Comparison of ENCODE assay signal across 30 cellular contexts in the genomic region with DNA sequence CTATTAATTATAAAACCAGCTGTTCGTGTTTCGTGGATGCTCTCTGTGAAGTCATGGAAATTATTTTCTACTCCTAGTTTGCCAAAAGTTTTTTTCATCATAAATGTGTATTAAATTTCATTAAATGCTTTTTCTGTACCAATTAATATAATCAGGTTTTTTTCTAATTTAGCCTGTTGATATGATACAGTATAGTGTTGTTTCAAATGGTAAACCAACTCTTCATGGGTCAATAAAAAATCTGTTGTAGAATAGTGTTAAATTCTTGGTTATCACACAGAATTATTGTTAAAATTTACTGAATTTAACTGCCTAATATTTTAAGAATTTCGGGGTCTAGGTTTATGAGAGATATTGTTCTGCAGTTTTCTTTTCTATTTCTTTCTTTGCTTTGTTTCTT.
"Had no signal": no experiment of that assay in that cellular context is flagged by ENCODE, and none has a peak within 500 bp of the region (broad histone marks: within the 10 kb centered on the region; RNA-seq: fewer than 3 reads in every experiment).

No MANE protein-coding gene starts in this region.

- H3K4me1 ChIP-seq: pancreas, prostate gland, right lobe of liver, sigmoid colon, spleen, suprapubic skin, testis, tibial artery, transverse colon, upper lobe of right lung, uterus had no signal

- H3K4me3 Mint-ChIP-seq: naive thymus-derived CD4-positive, alpha-beta T cell; natural killer cell; nephron; neural crest cell; stimulated activated memory B cell treated with anti-CD40 and anti-IgM and Interleukin-4, amounts not matched to agents 10 μg/mL and 1 μg/mL and 100 μg/mL, for 72 hours; stimulated activated naive CD8-positive, alpha-beta T cell treated with anti-CD3 and anti-CD28 coated beads, Interleukin-15, amount 100 ng/mL, for 72 hours; type B pancreatic cell had no signal

- H3K9me3 ChIP-seq: neutrophil, pancreas, right lobe of liver, sigmoid colon, suprapubic skin, testis, tibial artery, transverse colon, upper lobe of right lung, uterus had no signal

- ATAC-seq: naive thymus-derived CD4-positive, alpha-beta T cell; natural killer cell; pancreas; right cardiac atrium; right lobe of liver; stimulated activated memory B cell treated with anti-CD40 and anti-IgM and Interleukin-4, amounts not matched to agents 10 μg/mL and 1 μg/mL and 100 μg/mL, for 72 hours; stimulated activated naive CD8-positive, alpha-beta T cell treated with anti-CD3 and anti-CD28 coated beads, Interleukin-15, amount 100 ng/mL, for 72 hours; stimulated activated naive CD8-positive, alpha-beta T cell treated with anti-CD3 and anti-CD28 coated beads, Interleukin-15, Interleukin-2, amounts not matched to agents 100 U/mL and 50 U/mL, for 24 hours; upper lobe of right lung had no signal

- H3K27ac ChIP-seq: neutrophil, pancreas, prostate gland, right lobe of liver, sigmoid colon, spleen, suprapubic skin, testis, tibial artery, transverse colon, upper lobe of right lung, uterus had no signal

- H3K36me3 Mint-ChIP-seq: naive thymus-derived CD4-positive, alpha-beta T cell; natural killer cell; stimulated activated memory B cell treated with anti-CD40 and anti-IgM and Interleukin-4, amounts not matched to agents 10 μg/mL and 1 μg/mL and 100 μg/mL, for 72 hours; type B pancreatic cell had no signal

- H3K36me3 ChIP-seq: neutrophil, pancreas, prostate gland, right lobe of liver, sigmoid colon, spleen, suprapubic skin, tibial artery, transverse colon, upper lobe of right lung, uterus had no signal

- H3K4me1 Mint-ChIP-seq: naive thymus-derived CD4-positive, alpha-beta T cell; natural killer cell; nephron; neural crest cell; stimulated activated memory B cell treated with anti-CD40 and anti-IgM and Interleukin-4, amounts not matched to agents 10 μg/mL and 1 μg/mL and 100 μg/mL, for 72 hours; stimulated activated naive CD8-positive, alpha-beta T cell treated with anti-CD3 and anti-CD28 coated beads, Interleukin-15, amount 100 ng/mL, for 72 hours had no signal

- H3K4me3 ChIP-seq: pancreas, prostate gland, right lobe of liver, sigmoid colon, smooth muscle cell, spleen, suprapubic skin, testis, tibial artery, transverse colon, upper lobe of right lung, uterus had no signal

- H3K9me3 Mint-ChIP-seq: nephron; neural crest cell; stimulated activated naive CD8-positive, alpha-beta T cell treated with anti-CD3 and anti-CD28 coated beads, Interleukin-15, amount 100 ng/mL, for 72 hours; type B pancreatic cell had no signal

- H3K27ac Mint-ChIP-seq: naive thymus-derived CD4-positive, alpha-beta T cell; natural killer cell; nephron; stimulated activated memory B cell treated with anti-CD40 and anti-IgM and Interleukin-4, amounts not matched to agents 10 μg/mL and 1 μg/mL and 100 μg/mL, for 72 hours; stimulated activated naive CD8-positive, alpha-beta T cell treated with anti-CD3 and anti-CD28 coated beads, Interleukin-15, amount 100 ng/mL, for 72 hours; type B pancreatic cell had no signal

- H3K27me3 ChIP-seq: neutrophil, right lobe of liver, sigmoid colon, spleen, suprapubic skin, testis, tibial artery, transverse colon, upper lobe of right lung had no signal

- H3K27me3 Mint-ChIP-seq: naive thymus-derived CD4-positive, alpha-beta T cell; stimulated activated memory B cell treated with anti-CD40 and anti-IgM and Interleukin-4, amounts not matched to agents 10 μg/mL and 1 μg/mL and 100 μg/mL, for 72 hours; stimulated activated naive CD8-positive, alpha-beta T cell treated with anti-CD3 and anti-CD28 coated beads, Interleukin-15, amount 100 ng/mL, for 72 hours; type B pancreatic cell had no signal

- DNase-seq: naive thymus-derived CD4-positive, alpha-beta T cell; natural killer cell; nucleus accumbens; pancreas; right cardiac atrium; right lobe of liver; sigmoid colon; spleen; stimulated activated CD4-positive, alpha-beta T cell treated with anti-CD3 and anti-CD28 coated beads, Interleukin-12 subunit alpha, Interleukin-12 subunit beta, amount 100 ng/mL, for 4 hours; stimulated activated CD4-positive, alpha-beta T cell treated with anti-CD3 and anti-CD28 coated beads, Interleukin-1b, Interleukin-23, amount 100 ng/mL, for 48 hours; stimulated activated CD4-positive, alpha-beta T cell treated with anti-CD3 and anti-CD28 coated beads, Interleukin-4, amount 100 ng/mL, for 1 hour; stimulated activated CD4-positive, alpha-beta T cell treated with anti-CD3 and anti-CD28 coated beads, Interleukin-4, amount 100 ng/mL, for 4 hours; stimulated activated CD8-positive, alpha-beta memory T cell treated with anti-CD3 and anti-CD28 coated beads, Interleukin-4, amount 100 ng/mL, for 48 hours; stimulated activated naive CD4-positive, alpha-beta T cell; stimulated activated naive CD8-positive, alpha-beta T cell treated with anti-CD3 and anti-CD28 coated beads, Interleukin-15, amount 100 ng/mL, for 72 hours; stimulated activated naive CD8-positive, alpha-beta T cell treated with anti-CD3 and anti-CD28 coated beads, Interleukin-15, Interleukin-2, amounts not matched to agents 100 U/mL and 50 U/mL, for 24 hours; substantia nigra; testis; tibial artery; transverse colon; upper lobe of right lung; uterus had no signal
